ENCODE assay signal across 1 cellular context in genomic region chr17:17366235-17366634, GRCh38.
TF ChIP-seq lines count a peak whose summit lies in the region.

No MANE protein-coding gene starts in this region.

TF ChIP-seq in HEK293, 187 proteins besides CTCF, POLR2A, EP300 and RAD21 (continued from another document):
- TF ChIP-seq RBAK (tag by site-specific recombination; IDR thresholded peaks at IDR 0.05) (peak; percentile 30; the same call in 1 of the 2 replicates), ZNF791 (tag by site-specific recombination; IDR thresholded peaks at IDR 0.05) (no peak), ZNF146 (tag by site-specific recombination; IDR thresholded peaks at IDR 0.05) (no peak), ZNF324 (tag by site-specific recombination; IDR thresholded peaks at IDR 0.05) (no peak), ZBTB11 (tag by site-specific recombination; conservative IDR thresholded peaks at IDR 0.05; ENCODE audit: low read depth) (no peak)
TF ChIP-seq in HEK293: peak in this region for 1.
